In the genomic region with DNA sequence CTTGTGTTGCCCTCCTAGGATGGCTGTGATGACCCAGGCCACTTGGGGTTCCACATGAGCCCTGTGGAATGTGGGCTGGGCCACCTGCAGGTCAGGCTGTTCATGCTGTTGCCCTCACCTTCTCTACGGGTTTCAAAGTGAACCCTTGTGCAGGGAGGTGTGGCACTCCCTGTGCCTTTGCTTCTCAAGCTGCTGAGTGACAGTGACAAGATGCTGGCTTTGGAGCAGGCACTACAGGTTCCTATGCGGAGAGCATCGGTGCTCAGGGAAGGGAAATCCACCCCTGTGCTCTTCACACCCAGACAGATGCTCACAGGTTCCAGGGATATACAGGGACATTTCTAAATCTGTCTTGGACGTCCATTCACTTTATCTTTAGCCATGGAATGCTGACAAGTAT, we compare ENCODE assay signal across 18 cellular contexts.
"Had no signal": no experiment of that assay in that cellular context is flagged by ENCODE, and none has a peak within 500 bp of the region (broad histone marks: within the 10 kb centered on the region; RNA-seq: fewer than 3 reads in every experiment).

No MANE protein-coding gene starts in this region.

- H3K79me2 ChIP-seq: hepatocyte had no signal

- H3K27ac ChIP-seq: body of pancreas, hepatocyte, sigmoid colon had no signal

- H3K9me3 ChIP-seq: body of pancreas, sigmoid colon, thoracic aorta had no signal

- ATAC-seq: activated CD8-positive, alpha-beta T cell treated with anti-CD3 and anti-CD28 coated beads, Interleukin-2, amount 10 ng/mL, durations not matched to agents 7 days and 5 days; body of pancreas; T-cell had no signal

- DNase-seq: activated CD4-positive, alpha-beta T cell treated with anti-CD3 and anti-CD28 coated beads for 1 hour; activated CD4-positive, alpha-beta T cell treated with anti-CD3 and anti-CD28 coated beads, Interleukin-2, amount 50 U/mL, for 1 hour; activated CD8-positive, alpha-beta T cell treated with anti-CD3 and anti-CD28 coated beads, Interleukin-2, amount 10 ng/mL, durations not matched to agents 7 days and 5 days; activated gamma-delta T cell; activated naive CD4-positive, alpha-beta T cell treated with anti-CD3 and anti-CD28 coated beads, Interleukin-2, amount 50 U/mL, for 16 hours; anterior cingulate cortex; body of pancreas; caudate nucleus; effector CD4-positive, alpha-beta T cell; foreskin fibroblast; immature natural killer cell; occipital lobe; stimulated activated CD4-positive, alpha-beta T cell treated with anti-CD3 and anti-CD28 coated beads, Interleukin-4, amount 100 ng/mL, for 24 hours; stimulated activated naive CD4-positive, alpha-beta T cell treated with Interleukin-2 at 50 U/mL for 16 hours; T-cell had no signal

- H3K27me3 ChIP-seq: body of pancreas, hepatocyte, sigmoid colon had no signal

- H2AFZ ChIP-seq: hepatocyte had no signal

- H3K4me2 ChIP-seq: hepatocyte had no signal

- H3K4me3 ChIP-seq: body of pancreas, hepatocyte, sigmoid colon, thoracic aorta had no signal

- H3K36me3 ChIP-seq: sigmoid colon, thoracic aorta had no signal
